Comparison of ENCODE assay signal across 9 cellular contexts in the genomic region with DNA sequence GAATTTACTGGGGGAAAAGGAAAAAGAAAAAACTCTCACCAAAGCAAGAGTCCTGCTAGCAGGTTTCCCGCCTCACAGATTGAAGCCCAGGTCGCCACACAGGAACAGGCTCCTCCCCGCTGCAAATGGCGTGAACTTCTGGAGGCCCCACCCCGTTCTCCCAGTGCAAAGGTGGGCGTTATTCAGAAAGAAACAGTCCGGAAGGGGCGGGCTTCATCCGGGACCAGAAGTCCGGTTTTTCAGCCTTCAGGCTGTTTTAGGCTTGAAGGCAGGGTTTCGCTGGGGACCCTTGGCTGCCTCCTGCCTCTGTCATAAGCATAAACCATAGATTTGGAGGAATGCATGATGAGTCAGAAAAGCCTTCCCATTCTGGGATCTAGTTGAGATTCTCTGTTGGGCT.
DNase-seq lines count a peak whose midpoint lies in the region; ATAC-seq lines count a peak whose summit lies in the region.
"Had no signal": no experiment of that assay in that cellular context is flagged by ENCODE, and none has a peak within 500 bp of the region (broad histone marks: within the 10 kb centered on the region; RNA-seq: fewer than 3 reads in every experiment).

No MANE protein-coding gene starts in this region.

- ATAC-seq in GM19035 (IDR thresholded peaks at IDR 0.05; ENCODE audit: unreplicated experiment), result peak; percentile 72
- peak; percentile 87 to 91 for ATAC-seq in left cardiac atrium

- intact Hi-C loops in left cardiac atrium (cut with DNase I), result no loop called here

- peak; percentile 44 for DNase-seq in RPMI8226
- peak; percentile 62 for DNase-seq in left cardiac atrium
- DNase-seq in skeletal muscle cell (ENCODE audit: low read depth), result no peak
- no peak for DNase-seq in NCI-H2029 treated with DMSO at 0.1 percent for 48 hours (lab: John Stamatoyannopoulos, UW)
- no peak for DNase-seq in globus pallidus (ENCODE audit: low spot score)
- DNase-seq in SIG-M5 treated with dmso at 0.1 percent for 504 hours (lab: John Stamatoyannopoulos, UW; ENCODE audit: unreplicated experiment), result no peak
- DNase-seq in substantia nigra (lab: John Stamatoyannopoulos, UW), result no peak
- DNase-seq: activated CD4-positive, alpha-beta T cell treated with anti-CD3 and anti-CD28 coated beads, Interleukin-2, amount 50 U/mL, for 1 hour had no signal

- peak overlapping the region; percentile 34 for H3K4me3 ChIP-seq in skeletal muscle cell (ENCODE audit: low read depth, low read length)

- H3K27ac ChIP-seq in substantia nigra (ENCODE audit: low read depth, low read length, poor library complexity, severe bottlenecking), result no peak overlapping the region

Comparison
In these comparisons a context has a peak if more than half of its experiments do, and no peak if none do; other contexts are left out.
1. DNase-seq: peak in RPMI8226 (single experiment) and left cardiac atrium (single experiment); none in skeletal muscle cell (single experiment), NCI-H2029 treated with DMSO at 0.1 percent for 48 hours (single experiment), globus pallidus (single experiment), SIG-M5 treated with dmso at 0.1 percent for 504 hours (single experiment) and substantia nigra (0 of 49).